In the genomic region with DNA sequence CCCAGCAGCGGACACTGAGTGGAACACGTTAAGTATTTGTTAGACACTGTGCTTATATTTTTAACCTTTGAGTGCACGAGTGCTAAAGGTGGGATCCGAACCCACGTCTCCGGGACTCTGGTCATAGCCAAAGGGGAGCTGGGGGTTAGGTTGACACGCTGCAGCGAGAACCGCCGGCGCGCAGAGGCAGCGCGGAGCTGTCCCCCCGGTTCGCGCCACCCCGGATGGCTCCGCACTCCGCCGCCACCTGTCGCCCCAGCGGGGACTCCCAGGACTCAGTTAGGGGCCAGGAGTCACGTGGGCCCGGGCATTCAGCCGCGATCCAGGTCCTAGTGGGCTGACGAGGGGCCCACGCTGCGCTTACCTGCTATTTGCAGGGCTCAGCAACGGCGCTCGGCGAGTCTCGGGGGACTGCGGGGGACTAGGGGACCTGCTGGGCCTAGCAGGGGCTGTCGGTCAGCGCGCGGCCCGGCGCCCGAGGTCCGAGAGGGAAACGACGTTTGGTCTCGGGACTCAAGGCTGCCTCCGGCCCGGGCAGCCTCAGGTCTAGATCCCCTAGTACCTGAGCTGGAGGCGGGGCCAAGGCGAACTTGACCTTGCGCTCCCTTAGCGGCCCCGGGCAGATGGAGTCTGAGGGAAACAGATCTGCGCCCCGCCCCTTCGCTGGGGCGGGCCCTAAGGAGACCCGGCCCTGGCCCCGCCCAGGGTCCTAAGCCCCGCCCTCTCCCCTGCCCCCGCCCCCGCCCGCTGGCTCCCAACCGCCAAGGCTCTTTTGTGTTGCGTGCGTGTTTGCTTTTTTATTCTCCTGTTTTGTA, we compare ENCODE assay signal across 9 cellular contexts. TPM values are rescaled to one million over a fixed set of nuclear protein-coding genes. Genes with fewer than 3 reads are reported as not detected.
DNase-seq lines count a peak whose midpoint lies in the region; ATAC-seq and TF ChIP-seq lines count a peak whose summit lies in the region.
"Had no signal": no experiment of that assay in that cellular context is flagged by ENCODE, and none has a peak within 500 bp of the region (broad histone marks: within the 10 kb centered on the region; RNA-seq: fewer than 3 reads in every experiment).

TSS of gene NMNAT3 (minus strand) at position 632 of the 815 bp plus-strand sequence. CDS start 50,248 bp downstream, outside the sequence.

- H3K27me3 ChIP-seq in NT2/D1 (ENCODE audit: insufficient read depth, insufficient read length): peaks cover 50% of the 10 kb centered on the region

- ATAC-seq in GM19397 (IDR thresholded peaks at IDR 0.05; ENCODE audit: unreplicated experiment): peak; percentile 98
- ATAC-seq in HG03558 (IDR thresholded peaks at IDR 0.05; ENCODE audit: extremely low read depth, unreplicated experiment): peak; percentile 92
- peak; percentile 99 for ATAC-seq in activated T-helper 17 cell treated with anti-CD3 and anti-CD28 coated beads, Interleukin-2, amount 50 U/mL, for 72 hours (replicated peaks)
- peak; percentile 98 for ATAC-seq in stimulated activated naive B cell treated with anti-CD40 and anti-IgM and Interleukin-4, amounts not matched to agents 10 μg/mL and 1 μg/mL and 100 μg/mL, for 72 hours (replicated peaks)

- no peaks in the 10 kb centered on the region for H3K36me3 ChIP-seq in NT2/D1 (ENCODE audit: insufficient read depth, insufficient read length, low read length)

- no peaks in the 10 kb centered on the region for H3K4me1 Mint-ChIP-seq in activated T-helper 17 cell treated with anti-CD3 and anti-CD28 coated beads, Interleukin-2, amount 50 U/mL, for 72 hours
- H3K4me1 Mint-ChIP-seq in nephron: peaks cover 12% of the 10 kb centered on the region
- H3K4me1 Mint-ChIP-seq in stimulated activated naive B cell treated with anti-CD40 and anti-IgM and Interleukin-4, amounts not matched to agents 10 μg/mL and 1 μg/mL and 100 μg/mL, for 72 hours: peaks cover 3 to 4% of the 10 kb centered on the region in 2 donors

- no peaks in the 10 kb centered on the region for H3K9me3 ChIP-seq in NT2/D1 (ENCODE audit: insufficient read depth, low read length)

- DNase-seq in C1 segment of cervical spinal cord (lab: John Stamatoyannopoulos, UW) (peak in 13 of 14 donors; percentile 9 to 80 (median 64)), NT2/D1 (ENCODE audit: low read depth, low spot score) (peak; percentile 80), fibroblast of the conjunctiva (ENCODE audit: low read depth) (peak; percentile 23)
- DNase-seq in stimulated activated naive B cell treated with anti-CD40 and anti-IgM and Interleukin-4, amounts not matched to agents 10 μg/mL and 1 μg/mL and 100 μg/mL, for 72 hours: peak; percentile 70

- peaks cover 4% of the 10 kb centered on the region for H3K27me3 Mint-ChIP-seq in activated T-helper 17 cell treated with anti-CD3 and anti-CD28 coated beads, Interleukin-2, amount 50 U/mL, for 72 hours
- peaks cover 31% of the 10 kb centered on the region for H3K27me3 Mint-ChIP-seq in nephron (ENCODE audit: low read depth)
- H3K27me3 Mint-ChIP-seq in stimulated activated naive B cell treated with anti-CD40 and anti-IgM and Interleukin-4, amounts not matched to agents 10 μg/mL and 1 μg/mL and 100 μg/mL, for 72 hours: peaks cover 6 to 7% of the 10 kb centered on the region in 2 donors

- peaks cover 3% of the 10 kb centered on the region for H3K4me1 ChIP-seq in NT2/D1 (ENCODE audit: insufficient read depth, insufficient read length)

- no peak for TF ChIP-seq CTCF in nephron (IDR thresholded peaks at IDR 0.05; ENCODE audit: unreplicated experiment in 3 of 3)

- peaks cover 3% of the 10 kb centered on the region for H3K9me3 Mint-ChIP-seq in activated T-helper 17 cell treated with anti-CD3 and anti-CD28 coated beads, Interleukin-2, amount 50 U/mL, for 72 hours
- H3K9me3 Mint-ChIP-seq in nephron: no peaks in the 10 kb centered on the region
- no peaks in the 10 kb centered on the region for H3K9me3 Mint-ChIP-seq in stimulated activated naive B cell treated with anti-CD40 and anti-IgM and Interleukin-4, amounts not matched to agents 10 μg/mL and 1 μg/mL and 100 μg/mL, for 72 hours

- peak within 1 kb of the TSS; percentile 54 for H3K4me3 ChIP-seq in NT2/D1 (ENCODE audit: insufficient read length, low read depth)

- H3K27ac Mint-ChIP-seq in activated T-helper 17 cell treated with anti-CD3 and anti-CD28 coated beads, Interleukin-2, amount 50 U/mL, for 72 hours: no peak within 1 kb of the TSS
- H3K27ac Mint-ChIP-seq in nephron: peak within 1 kb of the TSS in 2 of 3 experiments; percentile 25 to 39
- H3K27ac Mint-ChIP-seq in stimulated activated naive B cell treated with anti-CD40 and anti-IgM and Interleukin-4, amounts not matched to agents 10 μg/mL and 1 μg/mL and 100 μg/mL, for 72 hours: peak within 1 kb of the TSS; percentile 62

- no peaks in the 10 kb centered on the region for H3K36me3 Mint-ChIP-seq in activated T-helper 17 cell treated with anti-CD3 and anti-CD28 coated beads, Interleukin-2, amount 50 U/mL, for 72 hours (ENCODE audit: low read depth)
- no peaks in the 10 kb centered on the region for H3K36me3 Mint-ChIP-seq in nephron (ENCODE audit: low read depth)
- H3K36me3 Mint-ChIP-seq in stimulated activated naive B cell treated with anti-CD40 and anti-IgM and Interleukin-4, amounts not matched to agents 10 μg/mL and 1 μg/mL and 100 μg/mL, for 72 hours: no peaks in the 10 kb centered on the region

- H3K9ac ChIP-seq in NT2/D1 (ENCODE audit: insufficient read length, low read depth): peak within 1 kb of the TSS; percentile 70

- peak within 1 kb of the TSS; percentile 70 for H3K4me3 Mint-ChIP-seq in activated T-helper 17 cell treated with anti-CD3 and anti-CD28 coated beads, Interleukin-2, amount 50 U/mL, for 72 hours
- H3K4me3 Mint-ChIP-seq in nephron: peak within 1 kb of the TSS; percentile 79 to 82 (median 80)
- H3K4me3 Mint-ChIP-seq in stimulated activated naive B cell treated with anti-CD40 and anti-IgM and Interleukin-4, amounts not matched to agents 10 μg/mL and 1 μg/mL and 100 μg/mL, for 72 hours: peak within 1 kb of the TSS; percentile 83 to 89

RNA-seq across cellular contexts. Expression of gene NMNAT3, which starts in this region (rescaled TPM):
- total RNA-seq in activated T-helper 17 cell treated with anti-CD3 and anti-CD28 coated beads, Interleukin-2, amount 50 U/mL, for 72 hours: 1 to 10 TPM in 1 of 2 donors, under 1 TPM in 1; 0.76 to 2.9 TPM
- total RNA-seq: HT1080 had no signal

Comparison
In these comparisons a context has a peak if more than half of its experiments do, and no peak if none do; other contexts are left out.
1. Peak in every context shown above with its lines: DNase-seq, ATAC-seq and H3K4me3 ChIP-seq.
2. DNase-seq: peak in every context shown above with its lines; median percentile 80 in NT2/D1; 70 in stimulated activated naive B cell treated with anti-CD40 and anti-IgM and Interleukin-4, amounts not matched to agents 10 μg/mL and 1 μg/mL and 100 μg/mL, for 72 hours; 64 in C1 segment of cervical spinal cord; 23 in fibroblast of the conjunctiva.